ENCODE assay signal across 11 cellular contexts in genomic region chr7:127819975-127820778, GRCh38.
DNase-seq lines count a peak whose midpoint lies in the region; ATAC-seq, FAIRE-seq and TF ChIP-seq lines count a peak whose summit lies in the region.
"Had no signal": no experiment of that assay in that cellular context is flagged by ENCODE, and none has a peak within 500 bp of the region (broad histone marks: within the 10 kb centered on the region; RNA-seq: fewer than 3 reads in every experiment).

No MANE protein-coding gene starts in this region.

- peaks cover 86% of the 10 kb centered on the region for H3K79me2 ChIP-seq in OCI-LY3 (ENCODE audit: low read length)

- H3K4me3 Mint-ChIP-seq in osteocyte (ENCODE audit: unreplicated experiment): no peak overlapping the region

- no peak; a peak in 1 of 6 replicates for ATAC-seq in A549
- peak; percentile 58 for ATAC-seq in GM18868 (IDR thresholded peaks at IDR 0.05; ENCODE audit: unreplicated experiment)
- ATAC-seq in GM21390 (IDR thresholded peaks at IDR 0.05; ENCODE audit: unreplicated experiment): no peak

- POLR2A ChIA-PET in A549 (lab: Yijun Ruan, JAX): no interaction called here

- H4K20me1 ChIP-seq in OCI-LY3 (ENCODE audit: insufficient read depth, low read length): peaks cover 76% of the 10 kb centered on the region

- FAIRE-seq in A549 (lab: Jason Lieb, UNC): no peak
- FAIRE-seq: G401.6 had no signal

- no peaks in the 10 kb centered on the region for H3K27me3 ChIP-seq in OCI-LY3 (ENCODE audit: low read depth, low read length)
- H3K27me3 ChIP-seq in WERI-Rb-1 (ENCODE audit: insufficient read depth, low read depth, severe bottlenecking): no peaks in the 10 kb centered on the region
- H3K27me3 ChIP-seq: cardiac muscle cell had no signal

- CTCF ChIA-PET in A549 (lab: Yijun Ruan, JAX): no interaction called here

- no peak overlapping the region for H2AFZ ChIP-seq in OCI-LY3 (ENCODE audit: low read depth, low read length)

- H3K27ac ChIP-seq in A549: peak overlapping the region in 1 of 2 experiments; percentile 10; a peak in 1 of 6 replicates
- H3K27ac ChIP-seq in OCI-LY3 (ENCODE audit: low read length): peak overlapping the region; percentile 38
- H3K27ac ChIP-seq in WERI-Rb-1: no peak overlapping the region
- H3K27ac ChIP-seq: cardiac muscle cell had no signal

- peak overlapping the region; percentile 37; the same call in 2 of the 3 replicates for H3K4me2 ChIP-seq in A549
- H3K4me2 ChIP-seq in OCI-LY3 (ENCODE audit: low read length): peak overlapping the region; percentile 53

- TF ChIP-seq RAD21 in A549 (conservative IDR thresholded peaks at IDR 0.05 in 1 of 2, IDR thresholded peaks at IDR 0.05 in 1 of 2): no peak

- H3K36me3 Mint-ChIP-seq in osteocyte (ENCODE audit: unreplicated experiment): peaks cover 4% of the 10 kb centered on the region

- no peaks in the 10 kb centered on the region for H3K27me3 Mint-ChIP-seq in osteocyte (ENCODE audit: unreplicated experiment)

- TF ChIP-seq CTCF in A549 (IDR thresholded peaks at IDR 0.05) (no peak), OCI-LY3 (IDR thresholded peaks at IDR 0.05; ENCODE audit: low read depth, low read length) (no peak), fibroblast of the aortic adventitia (IDR thresholded peaks at IDR 0.05; ENCODE audit: insufficient read depth, low read length) (no peak), osteocyte (IDR thresholded peaks at IDR 0.05) (no peak), WERI-Rb-1 (IDR thresholded peaks at IDR 0.05; ENCODE audit: low read depth, low read length) (no peak)

- no peaks in the 10 kb centered on the region for H3K9me3 Mint-ChIP-seq in osteocyte (ENCODE audit: unreplicated experiment)

- H3K36me3 ChIP-seq in OCI-LY3 (replicated peaks; ENCODE audit: low read depth, low read length) (peaks cover 6% of the 10 kb centered on the region), WERI-Rb-1 (no peaks in the 10 kb centered on the region)
- H3K36me3 ChIP-seq: cardiac muscle cell had no signal

- H3K4me3 ChIP-seq in A549: no peak overlapping the region
- peak overlapping the region; percentile 13; the same call in 1 of the 2 replicates for H3K4me3 ChIP-seq in OCI-LY3 (ENCODE audit: low read length)
- H3K4me3 ChIP-seq in fibroblast of the aortic adventitia (ENCODE audit: low read depth, low read length): no peak overlapping the region
- no peak overlapping the region for H3K4me3 ChIP-seq in WERI-Rb-1 (ENCODE audit: low read depth, low read length)
- H3K4me3 ChIP-seq: cardiac muscle cell had no signal

- H3K9me3 ChIP-seq in A549: no peaks in the 10 kb centered on the region
- H3K9me3 ChIP-seq in OCI-LY3 (ENCODE audit: insufficient read depth, low read length): no peaks in the 10 kb centered on the region
- H3K9me3 ChIP-seq in WERI-Rb-1 (ENCODE audit: severe bottlenecking): no peaks in the 10 kb centered on the region

- peaks cover 19% of the 10 kb centered on the region for H3K4me1 Mint-ChIP-seq in osteocyte (ENCODE audit: unreplicated experiment)

- H3K4me1 ChIP-seq in A549: peaks cover 19% of the 10 kb centered on the region
- peaks cover 42% of the 10 kb centered on the region for H3K4me1 ChIP-seq in OCI-LY3 (ENCODE audit: low read length)

- DNase-seq in A549 (ENCODE audit: low read depth in 1 of 2, low spot score in 1 of 2): no peak
- peak; percentile 57 for DNase-seq in fibroblast of the aortic adventitia (ENCODE audit: low read depth)
- DNase-seq in osteocyte (ENCODE audit: extremely low spot score, unreplicated experiment): no peak
- no peak for DNase-seq in WERI-Rb-1
- no peak for DNase-seq in activated CD8-positive, alpha-beta memory T cell treated with anti-CD3 and anti-CD28 coated beads for 24 hours
- DNase-seq: NCI-H1694 treated with DMSO at 0.1 percent for 48 hours had no signal

- WGBS in A549 (ENCODE audit: missing lambda C conversion rate): 61% methylated on average over 4 of the region's 4 CpGs

- TF ChIP-seq EP300 in A549 (IDR thresholded peaks at IDR 0.05): no peak

- H3K27ac Mint-ChIP-seq in osteocyte (ENCODE audit: unreplicated experiment): no peak overlapping the region

- no peak overlapping the region for H3K9ac ChIP-seq in OCI-LY3 (ENCODE audit: low read length)

- no peak for TF ChIP-seq POLR2A in A549 (IDR thresholded peaks at IDR 0.05; ENCODE audit: low read length)

TF ChIP-seq in A549, 52 proteins besides CTCF, POLR2A, EP300 and RAD21:
- no peak for TF ChIP-seq FOSL2 (IDR thresholded peaks at IDR 0.05)
- peak; percentile 60 for TF ChIP-seq FOSL2 (CRISPR knock-in tag; IDR thresholded peaks at IDR 0.05)
- no peak for TF ChIP-seq RFX5 (IDR thresholded peaks at IDR 0.05)
- TF ChIP-seq POLR2AphosphoS2 (conservative IDR thresholded peaks at IDR 0.05; ENCODE audit: low read length): no peak
